In the genomic region with DNA sequence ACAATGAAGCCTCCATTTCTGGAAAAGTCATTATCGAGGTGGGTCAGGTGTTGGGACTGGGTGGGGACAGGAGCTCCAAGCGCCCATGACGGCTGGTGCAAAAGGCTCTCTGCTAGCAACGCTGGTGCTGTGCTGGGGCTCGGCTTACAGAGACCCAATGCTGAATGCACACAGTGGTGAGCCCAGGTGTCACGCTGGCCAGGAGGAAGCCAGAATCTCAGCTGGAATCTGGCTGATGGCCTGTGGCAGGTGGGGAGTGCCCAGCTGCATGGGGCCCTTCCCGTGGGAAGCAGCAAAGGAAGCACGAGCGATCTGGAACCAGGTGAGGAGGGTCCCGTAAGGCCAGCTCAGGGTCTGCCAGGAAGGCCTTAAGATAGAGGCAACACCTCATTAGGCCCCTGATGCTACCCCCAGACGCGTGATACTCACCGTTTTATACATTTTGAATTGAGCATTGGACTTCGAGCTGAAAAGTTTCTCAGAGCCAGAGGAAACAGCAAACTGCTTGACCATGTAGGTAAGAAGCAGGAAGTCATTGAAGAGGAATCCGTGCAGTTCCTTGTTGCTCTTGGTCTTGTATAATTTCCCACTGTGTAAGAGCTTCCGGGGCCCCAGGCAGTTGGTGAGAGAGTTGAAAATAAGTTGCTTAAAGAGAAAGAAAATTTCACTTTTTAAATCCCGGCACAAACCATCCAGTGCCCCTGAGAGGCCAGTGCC, we compare ENCODE assay signal across 20 cellular contexts. TPM values are rescaled to one million over a fixed set of nuclear protein-coding genes. Genes with fewer than 3 reads are reported as not detected.
"Had no signal": no experiment of that assay in that cellular context is flagged by ENCODE, and none has a peak within 500 bp of the region (broad histone marks: within the 10 kb centered on the region; RNA-seq: fewer than 3 reads in every experiment).

No MANE protein-coding gene starts in this region.

- H3K9me3 Mint-ChIP-seq: activated naive CD8-positive, alpha-beta T cell treated with anti-CD3 and anti-CD28 coated beads, Interleukin-2, amount 10 ng/mL, durations not matched to agents 7 days and 5 days; activated T-helper 1 cell treated with anti-CD3 and anti-CD28 coated beads, Interleukin-12 subunit alpha, Interleukin-12 subunit beta, Interleukin-2, Interleukin-4 antibody, amounts not matched to agents 30 ng/mL and 10 ng/mL and 1 ng/mL, durations not matched to agents 14 hours and 24 hours and 36 hours; brain; stimulated activated naive B cell treated with anti-CD40 and anti-IgM and Interleukin-4, amounts not matched to agents 10 μg/mL and 1 μg/mL and 100 μg/mL, for 72 hours; WTC11 had no signal

- H3K27ac ChIP-seq: coronary artery, lower lobe of right lung, thyroid gland had no signal

- H3K4me1 ChIP-seq: lower lobe of right lung, thyroid gland had no signal

- H3K27me3 Mint-ChIP-seq: activated naive CD8-positive, alpha-beta T cell treated with anti-CD3 and anti-CD28 coated beads, Interleukin-2, amount 10 ng/mL, durations not matched to agents 7 days and 5 days; brain; stimulated activated naive B cell treated with anti-CD40 and anti-IgM and Interleukin-4, amounts not matched to agents 10 μg/mL and 1 μg/mL and 100 μg/mL, for 72 hours had no signal

- H3K4me3 ChIP-seq: coronary artery, lower lobe of right lung, thyroid gland had no signal

- DNase-seq: activated CD4-positive, alpha-beta T cell treated with anti-CD3 and anti-CD28 coated beads for 4 hours; activated CD8-positive, alpha-beta memory T cell treated with anti-CD3 and anti-CD28 coated beads for 24 hours; activated naive CD8-positive, alpha-beta T cell treated with anti-CD3 and anti-CD28 coated beads, Interleukin-2, amount 10 ng/mL, durations not matched to agents 7 days and 5 days; central memory CD4-positive, alpha-beta T cell; foreskin fibroblast; glutamatergic neuron; left cardiac atrium; lower lobe of right lung; midbrain; retina; stimulated activated CD4-positive, alpha-beta T cell treated with anti-CD3 and anti-CD28 coated beads, Interleukin-15, amount 100 ng/mL, for 24 hours; stimulated activated CD4-positive, alpha-beta T cell treated with anti-CD3 and anti-CD28 coated beads, Interleukin-4, amount 100 ng/mL, for 1 hour; stimulated activated naive B cell treated with anti-CD40 and anti-IgM and Interleukin-4, amounts not matched to agents 10 μg/mL and 1 μg/mL and 100 μg/mL, for 72 hours; thyroid gland had no signal

- H3K36me3 Mint-ChIP-seq: WTC11 had no signal

- H3K27ac Mint-ChIP-seq: activated naive CD8-positive, alpha-beta T cell treated with anti-CD3 and anti-CD28 coated beads, Interleukin-2, amount 10 ng/mL, durations not matched to agents 7 days and 5 days; activated T-helper 1 cell treated with anti-CD3 and anti-CD28 coated beads, Interleukin-12 subunit alpha, Interleukin-12 subunit beta, Interleukin-2, Interleukin-4 antibody, amounts not matched to agents 30 ng/mL and 10 ng/mL and 1 ng/mL, durations not matched to agents 14 hours and 24 hours and 36 hours had no signal

- H3K9me3 ChIP-seq: lower lobe of right lung, thyroid gland had no signal

- H3K4me3 Mint-ChIP-seq: activated naive CD8-positive, alpha-beta T cell treated with anti-CD3 and anti-CD28 coated beads, Interleukin-2, amount 10 ng/mL, durations not matched to agents 7 days and 5 days; activated T-helper 1 cell treated with anti-CD3 and anti-CD28 coated beads, Interleukin-12 subunit alpha, Interleukin-12 subunit beta, Interleukin-2, Interleukin-4 antibody, amounts not matched to agents 30 ng/mL and 10 ng/mL and 1 ng/mL, durations not matched to agents 14 hours and 24 hours and 36 hours; brain; stimulated activated naive B cell treated with anti-CD40 and anti-IgM and Interleukin-4, amounts not matched to agents 10 μg/mL and 1 μg/mL and 100 μg/mL, for 72 hours; WTC11 had no signal

- H3K27me3 ChIP-seq: thyroid gland had no signal

- H3K4me1 Mint-ChIP-seq: activated naive CD8-positive, alpha-beta T cell treated with anti-CD3 and anti-CD28 coated beads, Interleukin-2, amount 10 ng/mL, durations not matched to agents 7 days and 5 days; brain; stimulated activated naive B cell treated with anti-CD40 and anti-IgM and Interleukin-4, amounts not matched to agents 10 μg/mL and 1 μg/mL and 100 μg/mL, for 72 hours had no signal

RNA-seq across cellular contexts. Expression of gene FAM228A, which starts 34.7 kb away (rescaled TPM):
- total RNA-seq: activated T-helper 1 cell treated with anti-CD3 and anti-CD28 coated beads, Interleukin-12 subunit alpha, Interleukin-12 subunit beta, Interleukin-2, Interleukin-4 antibody, amounts not matched to agents 30 ng/mL and 10 ng/mL and 1 ng/mL, durations not matched to agents 14 hours and 24 hours and 36 hours; myocyte; T-helper 2 cell treated with Interferon-gamma antibody and Interleukin-4, amounts not matched to agents 100 ng/mL and 5 ng/mL, for 36 hours had no signal
